ENCODE assay signal across 1 cellular context in genomic region chr5:440413-441180, GRCh38.
TF ChIP-seq lines count a peak whose summit lies in the region.

No MANE protein-coding gene starts in this region.

TF ChIP-seq in WTC11, 78 proteins besides CTCF, POLR2A, EP300 and RAD21:
- TF ChIP-seq, protein P1, sequence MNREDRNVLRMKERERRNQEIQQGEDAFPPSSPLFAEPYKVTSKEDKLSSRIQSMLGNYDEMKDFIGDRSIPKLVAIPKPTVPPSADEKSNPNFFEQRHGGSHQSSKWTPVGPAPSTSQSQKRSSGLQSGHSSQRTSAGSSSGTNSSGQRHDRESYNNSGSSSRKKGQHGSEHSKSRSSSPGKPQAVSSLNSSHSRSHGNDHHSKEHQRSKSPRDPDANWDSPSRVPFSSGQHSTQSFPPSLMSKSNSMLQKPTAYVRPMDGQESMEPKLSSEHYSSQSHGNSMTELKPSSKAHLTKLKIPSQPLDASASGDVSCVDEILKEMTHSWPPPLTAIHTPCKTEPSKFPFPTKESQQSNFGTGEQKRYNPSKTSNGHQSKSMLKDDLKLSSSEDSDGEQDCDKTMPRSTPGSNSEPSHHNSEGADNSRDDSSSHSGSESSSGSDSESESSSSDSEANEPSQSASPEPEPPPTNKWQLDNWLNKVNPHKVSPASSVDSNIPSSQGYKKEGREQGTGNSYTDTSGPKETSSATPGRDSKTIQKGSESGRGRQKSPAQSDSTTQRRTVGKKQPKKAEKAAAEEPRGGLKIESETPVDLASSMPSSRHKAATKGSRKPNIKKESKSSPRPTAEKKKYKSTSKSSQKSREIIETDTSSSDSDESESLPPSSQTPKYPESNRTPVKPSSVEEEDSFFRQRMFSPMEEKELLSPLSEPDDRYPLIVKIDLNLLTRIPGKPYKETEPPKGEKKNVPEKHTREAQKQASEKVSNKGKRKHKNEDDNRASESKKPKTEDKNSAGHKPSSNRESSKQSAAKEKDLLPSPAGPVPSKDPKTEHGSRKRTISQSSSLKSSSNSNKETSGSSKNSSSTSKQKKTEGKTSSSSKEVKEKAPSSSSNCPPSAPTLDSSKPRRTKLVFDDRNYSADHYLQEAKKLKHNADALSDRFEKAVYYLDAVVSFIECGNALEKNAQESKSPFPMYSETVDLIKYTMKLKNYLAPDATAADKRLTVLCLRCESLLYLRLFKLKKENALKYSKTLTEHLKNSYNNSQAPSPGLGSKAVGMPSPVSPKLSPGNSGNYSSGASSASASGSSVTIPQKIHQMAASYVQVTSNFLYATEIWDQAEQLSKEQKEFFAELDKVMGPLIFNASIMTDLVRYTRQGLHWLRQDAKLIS (CRISPR knock-in tag; IDR thresholded peaks at IDR 0.05; ENCODE audit: borderline replicate concordance) = no peak
- TF ChIP-seq, protein P2, sequence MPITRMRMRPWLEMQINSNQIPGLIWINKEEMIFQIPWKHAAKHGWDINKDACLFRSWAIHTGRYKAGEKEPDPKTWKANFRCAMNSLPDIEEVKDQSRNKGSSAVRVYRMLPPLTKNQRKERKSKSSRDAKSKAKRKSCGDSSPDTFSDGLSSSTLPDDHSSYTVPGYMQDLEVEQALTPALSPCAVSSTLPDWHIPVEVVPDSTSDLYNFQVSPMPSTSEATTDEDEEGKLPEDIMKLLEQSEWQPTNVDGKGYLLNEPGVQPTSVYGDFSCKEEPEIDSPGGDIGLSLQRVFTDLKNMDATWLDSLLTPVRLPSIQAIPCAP (CRISPR knock-in tag; IDR thresholded peaks at IDR 0.05) = 0 out of 2 replicates have a peak, but pooled peaks have one; percentile 27
